23 cellular contexts compared by ENCODE assay signal in the genomic region with DNA sequence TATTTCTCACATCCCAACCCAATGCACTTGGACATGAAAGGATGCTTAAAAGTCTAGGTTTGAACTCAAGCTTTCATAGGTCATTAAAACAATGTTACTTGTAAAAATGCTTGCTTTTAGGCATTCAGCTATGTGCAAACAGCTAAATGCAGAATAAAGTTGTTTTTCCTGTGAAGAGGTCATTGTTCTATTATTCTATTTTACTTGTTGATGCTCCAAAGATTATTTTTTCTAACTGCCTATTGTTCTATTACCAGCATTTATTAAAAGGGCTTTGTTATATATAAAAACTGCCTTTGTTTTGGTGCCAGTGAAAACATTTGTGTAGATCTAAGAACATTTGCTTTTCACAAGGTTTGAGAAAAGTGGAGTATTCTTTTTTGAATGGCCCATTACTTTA. TPM values are rescaled to one million over a fixed set of nuclear protein-coding genes. Genes with fewer than 3 reads are reported as not detected.
"Had no signal": no experiment of that assay in that cellular context is flagged by ENCODE, and none has a peak within 500 bp of the region (broad histone marks: within the 10 kb centered on the region; RNA-seq: fewer than 3 reads in every experiment).

No MANE protein-coding gene starts in this region.

- H3K9me3 ChIP-seq: heart left ventricle, lower lobe of right lung, neutrophil, sigmoid colon, upper lobe of right lung had no signal

- H3K27me3 ChIP-seq: heart left ventricle, neutrophil, sigmoid colon, upper lobe of right lung had no signal

- H3K4me1 ChIP-seq: lower lobe of right lung, sigmoid colon, upper lobe of right lung had no signal

- DNase-seq: activated CD4-positive, alpha-beta memory T cell treated with anti-CD3 and anti-CD28 coated beads, Interleukin-2, amount 10 ng/mL, durations not matched to agents 7 days and 5 days; activated CD4-positive, alpha-beta T cell treated with anti-CD3 and anti-CD28 coated beads, Interleukin-2, amount 10 ng/mL, durations not matched to agents 7 days and 5 days; activated CD4-positive, CD25-positive, alpha-beta regulatory T cell treated with anti-CD3 and anti-CD28 coated beads, Interleukin-2, amount 50 U/mL, for 72 hours; activated CD8-positive, alpha-beta memory T cell treated with anti-CD3 and anti-CD28 coated beads, Interleukin-2, amount 50 U/mL, for 48 hours; activated gamma-delta T cell treated with Interleukin-2 at 50 U/mL for 16 hours; activated naive CD8-positive, alpha-beta T cell treated with anti-CD3 and anti-CD28 coated beads, Interleukin-2, amount 50 U/mL, for 24 hours; activated T-cell treated with anti-CD3 and anti-CD28 coated beads, Interleukin-2, amount 50 U/mL, for 24 hours; amygdala; central memory CD4-positive, alpha-beta T cell; effector CD4-positive, alpha-beta T cell; heart left ventricle; immature natural killer cell; lower lobe of right lung; naive B cell; nephron progenitor cell; retina; sigmoid colon; small intestine; stimulated activated CD4-positive, alpha-beta T cell treated with anti-CD3 and anti-CD28 coated beads, Interleukin-4, amount 100 ng/mL, for 24 hours; upper lobe of right lung had no signal

- H3K27ac ChIP-seq: lower lobe of right lung, neutrophil, sigmoid colon, SK-N-MC, upper lobe of right lung had no signal

- FAIRE-seq: small intestine had no signal

- H3K36me3 ChIP-seq: heart left ventricle, lower lobe of right lung, neutrophil, sigmoid colon, upper lobe of right lung had no signal

- H3K4me3 ChIP-seq: heart left ventricle, lower lobe of right lung, sigmoid colon, SK-N-MC, upper lobe of right lung had no signal

RNA-seq across cellular contexts. Expression of gene TMEM178A, which starts 49.4 kb away (rescaled TPM):
- total RNA-seq: T-helper 1 cell treated with Interleukin-12 subunit alpha and Interleukin-12 subunit beta and Interleukin-4 antibody, amounts not matched to agents 30 ng/mL and 1 ng/mL, for 36 hours had no signal
- polyA plus RNA-seq: immature natural killer cell had no signal
